12 cellular contexts compared by ENCODE assay signal in the genomic region with DNA sequence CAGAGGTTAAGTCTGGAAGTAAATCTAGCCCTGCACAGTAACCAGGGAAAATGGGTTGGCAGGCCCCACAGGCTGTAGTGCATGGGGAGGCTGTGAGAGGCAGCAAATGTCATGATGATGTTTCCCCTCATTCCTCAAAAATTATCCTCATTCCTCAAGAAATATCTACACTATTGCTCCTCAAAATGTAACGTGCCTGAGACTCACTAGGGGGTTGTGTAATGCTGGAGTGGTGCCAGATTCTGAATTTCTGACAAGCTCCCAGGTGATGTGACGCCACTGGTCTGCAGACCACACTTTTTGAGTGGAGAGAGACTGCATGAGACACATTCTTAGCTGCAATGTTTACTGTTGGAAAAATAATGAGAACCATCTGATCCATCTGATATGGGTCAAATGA. TPM values are rescaled to one million over a fixed set of nuclear protein-coding genes. Genes with fewer than 3 reads are reported as not detected.
DNase-seq lines count a peak whose midpoint lies in the region; ATAC-seq, FAIRE-seq and TF ChIP-seq lines count a peak whose summit lies in the region.
"Had no signal": no experiment of that assay in that cellular context is flagged by ENCODE, and none has a peak within 500 bp of the region (broad histone marks: within the 10 kb centered on the region; RNA-seq: fewer than 3 reads in every experiment).

No MANE protein-coding gene starts in this region.

- H3K36me3 ChIP-seq in astrocyte (ENCODE audit: insufficient read depth, low read length) = peaks cover 5% of the 10 kb centered on the region

- H3K4me2 ChIP-seq in astrocyte (ENCODE audit: low read length) = peak overlapping the region; percentile 85

- H3K79me2 ChIP-seq in astrocyte (ENCODE audit: insufficient read depth, low read length) = no peaks in the 10 kb centered on the region
- H3K79me2 ChIP-seq: parathyroid adenoma had no signal

- TF ChIP-seq CTCF in astrocyte (IDR thresholded peaks at IDR 0.05; ENCODE audit: insufficient read depth, low read depth, low read length) (no peak), mesothelial cell of epicardium (IDR thresholded peaks at IDR 0.05; ENCODE audit: unreplicated experiment) (no peak)

- no peaks in the 10 kb centered on the region for H3K9me3 ChIP-seq in astrocyte (ENCODE audit: insufficient read depth, low read depth, low read length)

- DNase-seq in AG20443 (ENCODE audit: low spot score) (peak; percentile 72), G401 (ENCODE audit: low spot score) (peak; percentile 46), astrocyte (ENCODE audit: low read depth) (peak; percentile 42), mesothelial cell of epicardium (ENCODE audit: low spot score in 2 of 2, unreplicated experiment in 2 of 2) (no peak), GM19239 (ENCODE audit: insufficient read length, low spot score) (no peak), NCI-H128 (lab: John Stamatoyannopoulos, UW; ENCODE audit: unreplicated experiment) (no peak)
- no peak for DNase-seq in NK-92 treated with Interleukin-12 subunit alpha and Interleukin-12 subunit beta, amount 100 ng/mL, for 24 hours (lab: John Stamatoyannopoulos, UW)
- DNase-seq: activated CD8-positive, alpha-beta memory T cell treated with anti-CD3 and anti-CD28 coated beads, Interleukin-2, amount 50 U/mL, for 48 hours had no signal

- H3K4me3 Mint-ChIP-seq in astrocyte (ENCODE audit: unreplicated experiment) (peak overlapping the region; percentile 83), mesothelial cell of epicardium (peak overlapping the region; percentile 82)

- H3K36me3 Mint-ChIP-seq in astrocyte (ENCODE audit: low read depth, unreplicated experiment) = peaks cover 9% of the 10 kb centered on the region
- peaks cover 9% of the 10 kb centered on the region for H3K36me3 Mint-ChIP-seq in mesothelial cell of epicardium

- peaks cover 1% of the 10 kb centered on the region for H3K27me3 ChIP-seq in astrocyte (ENCODE audit: insufficient read depth, low read length)

- ATAC-seq in HG03045 (IDR thresholded peaks at IDR 0.05; ENCODE audit: unreplicated experiment) = no peak

- H3K4me1 ChIP-seq in astrocyte (ENCODE audit: insufficient read depth, low read length) = peaks cover 15% of the 10 kb centered on the region

- no peak overlapping the region for H2AFZ ChIP-seq in astrocyte (ENCODE audit: low read depth, low read length)

- H3K27me3 Mint-ChIP-seq in astrocyte (ENCODE audit: low read depth, unreplicated experiment) (peaks cover 17% of the 10 kb centered on the region), mesothelial cell of epicardium (ENCODE audit: low read depth) (peaks cover 12% of the 10 kb centered on the region)

- H3K9ac ChIP-seq in astrocyte (ENCODE audit: low read length) = no peak overlapping the region
- H3K9ac ChIP-seq: parathyroid adenoma had no signal

- H3K27ac Mint-ChIP-seq in astrocyte (ENCODE audit: unreplicated experiment) (no peak overlapping the region), mesothelial cell of epicardium (no peak overlapping the region)

- H4K20me1 ChIP-seq in astrocyte (ENCODE audit: insufficient read depth, low read length) = peaks cover 29% of the 10 kb centered on the region

- H3K4me1 Mint-ChIP-seq in astrocyte (ENCODE audit: low read depth, unreplicated experiment) (peaks cover 15% of the 10 kb centered on the region), mesothelial cell of epicardium (peaks cover 19% of the 10 kb centered on the region)

- no peak overlapping the region for H3K4me3 ChIP-seq in astrocyte (ENCODE audit: insufficient read depth, low read depth, low read length)

- H3K9me3 Mint-ChIP-seq in astrocyte (ENCODE audit: unreplicated experiment) (no peaks in the 10 kb centered on the region), mesothelial cell of epicardium (peaks cover 6% of the 10 kb centered on the region)

- in situ Hi-C loops in G401 (cut with HindIII; ENCODE audit: low sequenced_read_pairs) = no loop called here

- no peak overlapping the region for H3K27ac ChIP-seq in astrocyte (ENCODE audit: low read depth, low read length)
- H3K27ac ChIP-seq: parathyroid adenoma had no signal

- FAIRE-seq in astrocyte (lab: Jason Lieb, UNC) (no peak), GM19239 (lab: Jason Lieb, UNC) (no peak)

RNA-seq across cellular contexts. Expression of gene MPP3, which starts 1.2 kb away (rescaled TPM):
- total RNA-seq in G401 (2014; rRNA removed; shearing (Covaris generic)) = 2.1 and 2.2 TPM in 2 replicates
- total RNA-seq in astrocyte (5.9 and 6.5 TPM in 2 replicates), mesothelial cell of epicardium (22.9 to 24.3 TPM (median 22.9 TPM) in 3 replicates)
- total RNA-seq: T-helper 1 cell treated with Interleukin-12 subunit alpha and Interleukin-12 subunit beta and Interleukin-4 antibody, amounts not matched to agents 30 ng/mL and 1 ng/mL, for 36 hours had no signal

RNA-seq across cellular contexts. Expression of gene CD300LG, which starts 12.9 kb away (rescaled TPM):
- 0.31 TPM in 1 of 2 replicates, not detected in the other for total RNA-seq in G401 (2014; rRNA removed; shearing (Covaris generic))
- total RNA-seq in astrocyte (not detected in 2 replicates), mesothelial cell of epicardium (0.18 TPM in 1 of 3 replicates, not detected in the others)
- total RNA-seq: NCI-H460; T-helper 1 cell treated with Interleukin-12 subunit alpha and Interleukin-12 subunit beta and Interleukin-4 antibody, amounts not matched to agents 30 ng/mL and 1 ng/mL, for 36 hours had no signal

RNA-seq across cellular contexts. Expression of gene CFAP97D1, which starts 53.9 kb away (rescaled TPM):
- total RNA-seq in G401 (2014; rRNA removed; shearing (Covaris generic)) = not detected in 2 replicates
- 0.16 TPM in 1 of 2 replicates, not detected in the other for total RNA-seq in astrocyte
- total RNA-seq in mesothelial cell of epicardium = 0.07 TPM in 1 of 3 replicates, not detected in the others
- total RNA-seq: NCI-H460; T-helper 1 cell treated with Interleukin-12 subunit alpha and Interleukin-12 subunit beta and Interleukin-4 antibody, amounts not matched to agents 30 ng/mL and 1 ng/mL, for 36 hours had no signal

RNA-seq across cellular contexts. Expression of gene DUSP3, which starts 55.3 kb away (rescaled TPM):
- total RNA-seq in G401 (2014; rRNA removed; shearing (Covaris generic)) = 79.1 and 101 TPM in 2 replicates
- total RNA-seq in astrocyte (63.3 and 71.6 TPM in 2 replicates), mesothelial cell of epicardium (41.9 to 45.0 TPM (median 42.8 TPM) in 3 replicates)

Comparison
In these comparisons a context has a peak if more than half of its experiments do, and no peak if none do; other contexts are left out.
1. DNase-seq: peak in AG20443 (single experiment), G401 (single experiment) and astrocyte (single experiment); none in mesothelial cell of epicardium (0 of 2), GM19239 (single experiment), NCI-H128 (single experiment) and NK-92 treated with Interleukin-12 subunit alpha and Interleukin-12 subunit beta, amount 100 ng/mL, for 24 hours (single experiment).